18 cellular contexts compared by ENCODE assay signal in genomic region chr14:51697848-51698247, GRCh38.
"Had no signal": no experiment of that assay in that cellular context is flagged by ENCODE, and none has a peak within 500 bp of the region (broad histone marks: within the 10 kb centered on the region; RNA-seq: fewer than 3 reads in every experiment).

No MANE protein-coding gene starts in this region.

- H3K27ac ChIP-seq: body of pancreas, dorsolateral prefrontal cortex, pancreas, right lobe of liver, spleen, testis had no signal

- ATAC-seq: activated CD8-positive, alpha-beta T cell treated with anti-CD3 and anti-CD28 coated beads for 36 hours; body of pancreas; naive thymus-derived CD4-positive, alpha-beta T cell; pancreas; right lobe of liver; stimulated activated memory B cell treated with anti-CD40 and anti-IgM and Interleukin-4, amounts not matched to agents 10 μg/mL and 1 μg/mL and 100 μg/mL, for 72 hours had no signal

- DNase-seq: activated B cell treated with CpG ODN at 0.5 μM for 24 hours; activated CD4-positive, alpha-beta T cell treated with anti-CD3 and anti-CD28 coated beads for 4 hours; activated CD8-positive, alpha-beta T cell treated with anti-CD3 and anti-CD28 coated beads for 36 hours; activated naive CD4-positive, alpha-beta T cell treated with Interleukin-2 at 50 U/mL for 16 hours; activated naive CD8-positive, alpha-beta T cell treated with anti-CD3 and anti-CD28 coated beads, Interleukin-2, amount 10 ng/mL, durations not matched to agents 7 days and 5 days; activated T-cell treated with anti-CD3 and anti-CD28 coated beads, Interleukin-2, amount 50 U/mL, for 24 hours; amygdala; body of pancreas; caudate nucleus; dorsolateral prefrontal cortex; mesendoderm; naive thymus-derived CD4-positive, alpha-beta T cell; pancreas; right lobe of liver; spleen; stimulated activated CD4-positive, alpha-beta T cell treated with anti-CD3 and anti-CD28 coated beads, Interleukin-4, amount 100 ng/mL, for 4 hours; testis had no signal

- H3K9me3 ChIP-seq: body of pancreas, pancreas, right lobe of liver, spleen, testis had no signal

- H3K4me1 ChIP-seq: body of pancreas, pancreas, right lobe of liver, spleen had no signal

- H3K27me3 ChIP-seq: body of pancreas, dorsolateral prefrontal cortex, pancreas, right lobe of liver, spleen, testis had no signal

- H3K4me3 ChIP-seq: body of pancreas, dorsolateral prefrontal cortex, pancreas, right lobe of liver, spleen, testis had no signal

- H3K36me3 ChIP-seq: pancreas, right lobe of liver, spleen had no signal
